13 cellular contexts compared by ENCODE assay signal in genomic region chr2:207188601-207189000, GRCh38. TPM values are rescaled to one million over a fixed set of nuclear protein-coding genes. Genes with fewer than 3 reads are reported as not detected.
DNase-seq lines count a peak whose midpoint lies in the region; ATAC-seq and TF ChIP-seq lines count a peak whose summit lies in the region.
"Had no signal": no experiment of that assay in that cellular context is flagged by ENCODE, and none has a peak within 500 bp of the region (broad histone marks: within the 10 kb centered on the region; RNA-seq: fewer than 3 reads in every experiment).

No MANE protein-coding gene starts in this region.

- POLR2A ChIA-PET in HEK293T (lab: Yijun Ruan, JAX), result no interaction called here

- H3K4me1 Mint-ChIP-seq in activated naive CD4-positive, alpha-beta T cell treated with anti-CD3 and anti-CD28 coated beads, Interleukin-2, amount 10 ng/mL, durations not matched to agents 7 days and 5 days, result peaks cover 3% of the 10 kb centered on the region
- H3K4me1 Mint-ChIP-seq: central memory CD8-positive, alpha-beta T cell; stimulated activated memory B cell treated with anti-CD40 and anti-IgM and Interleukin-4, amounts not matched to agents 10 μg/mL and 1 μg/mL and 100 μg/mL, for 72 hours had no signal

- no peak overlapping the region for H3K4me3 Mint-ChIP-seq in activated naive CD4-positive, alpha-beta T cell treated with anti-CD3 and anti-CD28 coated beads, Interleukin-2, amount 10 ng/mL, durations not matched to agents 7 days and 5 days
- H3K4me3 Mint-ChIP-seq: activated CD4-positive, alpha-beta memory T cell treated with anti-CD3 and anti-CD28 coated beads for 36 hours; central memory CD8-positive, alpha-beta T cell; stimulated activated memory B cell treated with anti-CD40 and anti-IgM and Interleukin-4, amounts not matched to agents 10 μg/mL and 1 μg/mL and 100 μg/mL, for 72 hours had no signal

- peak; percentile 93 for ATAC-seq in sciatic nerve
- ATAC-seq: stimulated activated memory B cell treated with anti-CD40 and anti-IgM and Interleukin-4, amounts not matched to agents 10 μg/mL and 1 μg/mL and 100 μg/mL, for 72 hours had no signal

- peaks cover 7% of the 10 kb centered on the region for H3K9me3 Mint-ChIP-seq in activated naive CD4-positive, alpha-beta T cell treated with anti-CD3 and anti-CD28 coated beads, Interleukin-2, amount 10 ng/mL, durations not matched to agents 7 days and 5 days
- H3K9me3 Mint-ChIP-seq: activated CD4-positive, alpha-beta memory T cell treated with anti-CD3 and anti-CD28 coated beads for 36 hours; central memory CD8-positive, alpha-beta T cell had no signal

- H3K27ac Mint-ChIP-seq in activated naive CD4-positive, alpha-beta T cell treated with anti-CD3 and anti-CD28 coated beads, Interleukin-2, amount 10 ng/mL, durations not matched to agents 7 days and 5 days, result no peak overlapping the region
- H3K27ac Mint-ChIP-seq: activated CD4-positive, alpha-beta memory T cell treated with anti-CD3 and anti-CD28 coated beads for 36 hours; stimulated activated memory B cell treated with anti-CD40 and anti-IgM and Interleukin-4, amounts not matched to agents 10 μg/mL and 1 μg/mL and 100 μg/mL, for 72 hours had no signal

- peaks cover 23% of the 10 kb centered on the region for H3K27me3 Mint-ChIP-seq in activated naive CD4-positive, alpha-beta T cell treated with anti-CD3 and anti-CD28 coated beads, Interleukin-2, amount 10 ng/mL, durations not matched to agents 7 days and 5 days
- H3K27me3 Mint-ChIP-seq: central memory CD8-positive, alpha-beta T cell; stimulated activated memory B cell treated with anti-CD40 and anti-IgM and Interleukin-4, amounts not matched to agents 10 μg/mL and 1 μg/mL and 100 μg/mL, for 72 hours had no signal

- peaks cover 3% of the 10 kb centered on the region for H3K36me3 Mint-ChIP-seq in activated naive CD4-positive, alpha-beta T cell treated with anti-CD3 and anti-CD28 coated beads, Interleukin-2, amount 10 ng/mL, durations not matched to agents 7 days and 5 days
- H3K36me3 Mint-ChIP-seq: activated CD4-positive, alpha-beta memory T cell treated with anti-CD3 and anti-CD28 coated beads for 36 hours had no signal

- DNase-seq in NCI-H510A treated with DMSO at 0.1 percent for 48 hours (lab: John Stamatoyannopoulos, UW) (peak; percentile 18), NCI-H510A (lab: John Stamatoyannopoulos, UW) (no peak), NCI-H774 (lab: John Stamatoyannopoulos, UW) (peak; percentile 78), dermis microvascular lymphatic vessel endothelial cell (ENCODE audit: low read depth in 2 of 2) (peak; percentile 71 to 85), sciatic nerve (ENCODE audit: low spot score) (no peak), HEK293T (ENCODE audit: extremely low spot score) (no peak), SIG-M5 (lab: John Stamatoyannopoulos, UW) (no peak)
- no peak for DNase-seq in activated naive CD4-positive, alpha-beta T cell treated with anti-CD3 and anti-CD28 coated beads, Interleukin-2, amount 10 ng/mL, durations not matched to agents 7 days and 5 days
- DNase-seq: activated CD4-positive, alpha-beta memory T cell treated with anti-CD3 and anti-CD28 coated beads for 36 hours; activated effector memory CD4-positive, alpha-beta T cell treated with Interleukin-2 at 50 U/mL for 16 hours; T1000 had no signal

- intact Hi-C loops in sciatic nerve (cut with DNase I), result no loop called here

- CTCF ChIA-PET in HEK293T (lab: Yijun Ruan, JAX), result no interaction called here
- CTCF ChIA-PET in activated naive CD4-positive, alpha-beta T cell treated with anti-CD3 and anti-CD28 coated beads, Interleukin-2, amount 10 ng/mL, durations not matched to agents 7 days and 5 days (lab: Charles Lee), result no interaction called here

TF ChIP-seq in HEK293T, 16 proteins besides CTCF, POLR2A, EP300 and RAD21:
- TF ChIP-seq TARDBP (IDR thresholded peaks at IDR 0.05) (no peak), ELF4 (IDR thresholded peaks at IDR 0.05) (no peak), LEF1 (IDR thresholded peaks at IDR 0.05; ENCODE audit: borderline replicate concordance) (no peak), HDGF (IDR thresholded peaks at IDR 0.05; ENCODE audit: borderline replicate concordance) (no peak), ZNF384 (IDR thresholded peaks at IDR 0.05) (no peak), NFRKB (IDR thresholded peaks at IDR 0.05) (no peak), SP1 (IDR thresholded peaks at IDR 0.05) (no peak), BHLHE40 (IDR thresholded peaks at IDR 0.05; ENCODE audit: borderline replicate concordance) (no peak), FOXM1 (IDR thresholded peaks at IDR 0.05; ENCODE audit: borderline replicate concordance) (no peak), FOXA1 (IDR thresholded peaks at IDR 0.05) (no peak), CTBP1 (IDR thresholded peaks at IDR 0.05; ENCODE audit: borderline replicate concordance) (no peak), L3MBTL2 (conservative IDR thresholded peaks at IDR 0.05) (no peak), FOXK2 (IDR thresholded peaks at IDR 0.05) (no peak), ARNT (IDR thresholded peaks at IDR 0.05) (no peak), SUZ12 (IDR thresholded peaks at IDR 0.05) (no peak)
- TF ChIP-seq, protein P1, sequence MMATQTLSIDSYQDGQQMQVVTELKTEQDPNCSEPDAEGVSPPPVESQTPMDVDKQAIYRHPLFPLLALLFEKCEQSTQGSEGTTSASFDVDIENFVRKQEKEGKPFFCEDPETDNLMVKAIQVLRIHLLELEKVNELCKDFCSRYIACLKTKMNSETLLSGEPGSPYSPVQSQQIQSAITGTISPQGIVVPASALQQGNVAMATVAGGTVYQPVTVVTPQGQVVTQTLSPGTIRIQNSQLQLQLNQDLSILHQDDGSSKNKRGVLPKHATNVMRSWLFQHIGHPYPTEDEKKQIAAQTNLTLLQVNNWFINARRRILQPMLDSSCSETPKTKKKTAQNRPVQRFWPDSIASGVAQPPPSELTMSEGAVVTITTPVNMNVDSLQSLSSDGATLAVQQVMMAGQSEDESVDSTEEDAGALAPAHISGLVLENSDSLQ (IDR thresholded peaks at IDR 0.05), result no peak

RNA-seq across cellular contexts. Expression of gene KLF7, which starts 22.9 kb away (rescaled TPM):
- total RNA-seq in dermis microvascular lymphatic vessel endothelial cell (8.5 and 8.7 TPM in 2 replicates), sciatic nerve (79.1 TPM)

Comparison
In these comparisons a context has a peak if more than half of its experiments do, and no peak if none do; other contexts are left out.
1. DNase-seq: peak in NCI-H510A treated with DMSO at 0.1 percent for 48 hours (single experiment), NCI-H774 (single experiment) and dermis microvascular lymphatic vessel endothelial cell (2 of 2); none in NCI-H510A (single experiment), sciatic nerve (single experiment), HEK293T (single experiment), activated naive CD4-positive, alpha-beta T cell treated with anti-CD3 and anti-CD28 coated beads, Interleukin-2, amount 10 ng/mL, durations not matched to agents 7 days and 5 days (single experiment) and SIG-M5 (single experiment).